Comparison of ENCODE assay signal across 17 cellular contexts in genomic region chr1:29893036-29893723, GRCh38.
DNase-seq lines count a peak whose midpoint lies in the region; ATAC-seq and TF ChIP-seq lines count a peak whose summit lies in the region.
"Had no signal": no experiment of that assay in that cellular context is flagged by ENCODE, and none has a peak within 500 bp of the region (broad histone marks: within the 10 kb centered on the region; RNA-seq: fewer than 3 reads in every experiment).

No MANE protein-coding gene starts in this region.

- ATAC-seq in HCT116 = peak; percentile 76
- peak; percentile 82 for ATAC-seq in WTC11
- ATAC-seq in HG03280 (IDR thresholded peaks at IDR 0.05; ENCODE audit: unreplicated experiment) = no peak
- no peak for ATAC-seq in activated CD8-positive, alpha-beta memory T cell treated with anti-CD3 and anti-CD28 coated beads, Interleukin-2, amount 10 ng/mL, durations not matched to agents 7 days and 5 days
- no peak for ATAC-seq in esophagus mucosa

- H3K27ac ChIP-seq in HCT116 (ENCODE audit: low read depth, low read length) = no peak overlapping the region
- H3K27ac ChIP-seq: BLaER1 treated with 17β-estradiol and CSF1 and Interleukin-3, amounts not matched to agents 10 nM and 100 nM; GM23248 had no signal

- H3K27me3 Mint-ChIP-seq in WTC11 (ENCODE audit: low read depth) = no peaks in the 10 kb centered on the region; the same call in 1 of the 2 replicates
- H3K27me3 Mint-ChIP-seq in activated CD8-positive, alpha-beta memory T cell treated with anti-CD3 and anti-CD28 coated beads, Interleukin-2, amount 10 ng/mL, durations not matched to agents 7 days and 5 days = peaks cover 9% of the 10 kb centered on the region

- no peaks in the 10 kb centered on the region for H3K36me3 Mint-ChIP-seq in WTC11
- no peaks in the 10 kb centered on the region for H3K36me3 Mint-ChIP-seq in activated CD8-positive, alpha-beta memory T cell treated with anti-CD3 and anti-CD28 coated beads, Interleukin-2, amount 10 ng/mL, durations not matched to agents 7 days and 5 days
- H3K36me3 Mint-ChIP-seq: CD8-positive, alpha-beta memory T cell had no signal

- TF ChIP-seq POLR2A in HCT116 (IDR thresholded peaks at IDR 0.05; ENCODE audit: borderline replicate concordance, extremely low read depth, insufficient read depth, insufficient read length) = no peak

- no peak overlapping the region for H3K4me3 ChIP-seq in HCT116 (replicated peaks in 1 of 2; ENCODE audit: low read depth in 1 of 2, low read length in 2 of 2)
- H3K4me3 ChIP-seq: BLaER1 treated with 17β-estradiol and CSF1 and Interleukin-3, amounts not matched to agents 10 nM and 100 nM; GM23248 had no signal

- no peaks in the 10 kb centered on the region for H3K79me2 ChIP-seq in HCT116 (ENCODE audit: insufficient read depth, low read length)

- no peaks in the 10 kb centered on the region for H3K9me3 ChIP-seq in HCT116 (ENCODE audit: control insufficient read depth in 1 of 2, insufficient read depth in 1 of 2, low read depth in 1 of 2, low read length in 2 of 2)
- H3K9me3 ChIP-seq: BLaER1 treated with 17β-estradiol and CSF1 and Interleukin-3, amounts not matched to agents 10 nM and 100 nM had no signal

- no TSS peak for BruUV-seq in HCT116 (replicated peaks; lab: Mats Ljungman, UMichigan)

- no peak overlapping the region for H3K4me3 Mint-ChIP-seq in WTC11
- H3K4me3 Mint-ChIP-seq in activated CD8-positive, alpha-beta memory T cell treated with anti-CD3 and anti-CD28 coated beads, Interleukin-2, amount 10 ng/mL, durations not matched to agents 7 days and 5 days = no peak overlapping the region
- H3K4me3 Mint-ChIP-seq: CD8-positive, alpha-beta memory T cell had no signal

- peaks cover 71% of the 10 kb centered on the region for H3K27me3 ChIP-seq in HCT116 (ENCODE audit: insufficient read depth, low read length)
- H3K27me3 ChIP-seq: BLaER1 treated with 17β-estradiol and CSF1 and Interleukin-3, amounts not matched to agents 10 nM and 100 nM had no signal

- H3K4me1 ChIP-seq in HCT116 (ENCODE audit: control insufficient read depth in 1 of 2, insufficient read depth in 2 of 2, low read length in 2 of 2) = no peaks in the 10 kb centered on the region

- no peaks in the 10 kb centered on the region for H3K9me3 Mint-ChIP-seq in WTC11
- H3K9me3 Mint-ChIP-seq in activated CD8-positive, alpha-beta memory T cell treated with anti-CD3 and anti-CD28 coated beads, Interleukin-2, amount 10 ng/mL, durations not matched to agents 7 days and 5 days (ENCODE audit: low read depth) = no peaks in the 10 kb centered on the region
- H3K9me3 Mint-ChIP-seq: CD8-positive, alpha-beta memory T cell had no signal

- peak; percentile 44 for DNase-seq in NCI-H2227 (lab: John Stamatoyannopoulos, UW; ENCODE audit: unreplicated experiment)
- no peak for DNase-seq in NCI-H2227 treated with DMSO at 0.1 percent for 48 hours (lab: John Stamatoyannopoulos, UW)
- DNase-seq in HCT116 (ENCODE audit: low read depth, low spot score) = no peak
- peak; percentile 39 for DNase-seq in WTC11 (ENCODE audit: low spot score)
- DNase-seq in mesenteric fat pad (ENCODE audit: low spot score) = peak; percentile 53
- DNase-seq in activated CD8-positive, alpha-beta memory T cell treated with anti-CD3 and anti-CD28 coated beads, Interleukin-2, amount 10 ng/mL, durations not matched to agents 7 days and 5 days = no peak
- DNase-seq: CD8-positive, alpha-beta memory T cell; GF-D8; GM23248; NCI-H1105 treated with DMSO at 0.1 percent for 48 hours; NCI-H1930; NCI-H510A treated with DMSO at 0.1 percent for 48 hours; OCI-M1; SIG-M5 had no signal

- H3K4me1 Mint-ChIP-seq in WTC11 = peaks cover 20% of the 10 kb centered on the region; the same call in 1 of the 2 replicates
- no peaks in the 10 kb centered on the region for H3K4me1 Mint-ChIP-seq in activated CD8-positive, alpha-beta memory T cell treated with anti-CD3 and anti-CD28 coated beads, Interleukin-2, amount 10 ng/mL, durations not matched to agents 7 days and 5 days
- H3K4me1 Mint-ChIP-seq: CD8-positive, alpha-beta memory T cell had no signal

- no peaks in the 10 kb centered on the region for H3K9me2 ChIP-seq in HCT116 (ENCODE audit: insufficient read depth)

- POLR2A ChIA-PET in HCT116 (lab: Charles Lee) (no interaction called here), WTC11 (lab: Charles Lee) (no interaction called here)

- no peak overlapping the region for H3K4me2 ChIP-seq in HCT116 (ENCODE audit: low read length)
- H3K4me2 ChIP-seq: BLaER1 treated with 17β-estradiol and CSF1 and Interleukin-3, amounts not matched to agents 10 nM and 100 nM had no signal

- no peaks in the 10 kb centered on the region for H4K20me1 ChIP-seq in HCT116 (ENCODE audit: insufficient read depth)
- H4K20me1 ChIP-seq: BLaER1 treated with 17β-estradiol and CSF1 and Interleukin-3, amounts not matched to agents 10 nM and 100 nM had no signal

- no peak for TF ChIP-seq RAD21 in HCT116 (IDR thresholded peaks at IDR 0.05; ENCODE audit: low read depth)

- H3K27ac Mint-ChIP-seq in WTC11 = no peak overlapping the region
- H3K27ac Mint-ChIP-seq in activated CD8-positive, alpha-beta memory T cell treated with anti-CD3 and anti-CD28 coated beads, Interleukin-2, amount 10 ng/mL, durations not matched to agents 7 days and 5 days = no peak overlapping the region

- TF ChIP-seq CTCF in HCT116 (IDR thresholded peaks at IDR 0.05 in 2 of 3, conservative IDR thresholded peaks at IDR 0.05 in 1 of 3; ENCODE audit: borderline replicate concordance in 1 of 3, insufficient read depth in 1 of 3, low read depth in 2 of 3, low read length in 2 of 3) = no peak
- no peak for TF ChIP-seq CTCF in WTC11 (IDR thresholded peaks at IDR 0.05)

- no peak overlapping the region for H2AFZ ChIP-seq in HCT116 (ENCODE audit: low read depth, low read length, poor library complexity, severe bottlenecking)
- H2AFZ ChIP-seq: GM23248 had no signal

- intact Hi-C loops in HCT116 (cut with micrococcal nuclease) = no loop called here

- RAD21 ChIA-PET in HCT116 (lab: Charles Lee; ENCODE audit: low non-redundant PET in 1 of 2, low total read pairs in 2 of 2, uncharacterized antibody in 2 of 2, unreplicated experiment in 2 of 2) = no interaction called here

- H3K9ac ChIP-seq in HCT116 (ENCODE audit: low read length) = no peak overlapping the region
- H3K9ac ChIP-seq: BLaER1 treated with 17β-estradiol and CSF1 and Interleukin-3, amounts not matched to agents 10 nM and 100 nM; GM23248 had no signal

- no peaks in the 10 kb centered on the region for H3K36me3 ChIP-seq in HCT116 (ENCODE audit: control insufficient read depth in 1 of 2, insufficient read depth in 2 of 2, low read length in 2 of 2)
- H3K36me3 ChIP-seq: BLaER1 treated with 17β-estradiol and CSF1 and Interleukin-3, amounts not matched to agents 10 nM and 100 nM had no signal

- CTCF ChIA-PET in HCT116 (lab: Charles Lee) = no interaction called here
- CTCF ChIA-PET in WTC11 (lab: Charles Lee) = no interaction called here
- CTCF ChIA-PET in activated CD8-positive, alpha-beta memory T cell treated with anti-CD3 and anti-CD28 coated beads, Interleukin-2, amount 10 ng/mL, durations not matched to agents 7 days and 5 days (lab: Charles Lee) = no interaction called here

TF ChIP-seq in HCT116, 20 proteins besides CTCF, POLR2A, EP300 and RAD21:
- TF ChIP-seq CBX3 (IDR thresholded peaks at IDR 0.05; ENCODE audit: low read depth) (no peak), EZH2 (IDR thresholded peaks at IDR 0.05) (no peak), JUND (IDR thresholded peaks at IDR 0.05) (no peak), ZBTB33 (IDR thresholded peaks at IDR 0.05; ENCODE audit: extremely low read depth, insufficient replicate concordance, low read length) (no peak), SRF (IDR thresholded peaks at IDR 0.05; ENCODE audit: low read depth) (no peak), FOSL1 (IDR thresholded peaks at IDR 0.05; ENCODE audit: low read depth) (no peak), ZNF274 (IDR thresholded peaks at IDR 0.05; ENCODE audit: low read depth, low read length) (no peak)
TF ChIP-seq in HCT116: peak in this region for 0.

TF ChIP-seq in WTC11, 78 proteins besides CTCF, POLR2A, EP300 and RAD21 (continues in another document):
- TF ChIP-seq ZNF263 (CRISPR knock-in tag; IDR thresholded peaks at IDR 0.05; ENCODE audit: low read depth) (no peak), ZNF396 (CRISPR knock-in tag; IDR thresholded peaks at IDR 0.05; ENCODE audit: borderline replicate concordance) (no peak), ZNF317 (CRISPR knock-in tag; IDR thresholded peaks at IDR 0.05; ENCODE audit: borderline replicate concordance, low read depth) (no peak), ATF2 (CRISPR knock-in tag; IDR thresholded peaks at IDR 0.05; ENCODE audit: borderline replicate concordance, low read depth) (no peak), OVOL2 (CRISPR knock-in tag; IDR thresholded peaks at IDR 0.05; ENCODE audit: borderline replicate concordance) (no peak), ZSCAN18 (CRISPR knock-in tag; IDR thresholded peaks at IDR 0.05) (no peak), EMX1 (CRISPR knock-in tag; IDR thresholded peaks at IDR 0.05) (no peak), IRF1 (CRISPR knock-in tag; IDR thresholded peaks at IDR 0.05) (no peak)

Comparison
In these comparisons a context has a peak if more than half of its experiments do, and no peak if none do; other contexts are left out.
1. DNase-seq: peak in NCI-H2227 (single experiment), WTC11 (single experiment) and mesenteric fat pad (single experiment); none in NCI-H2227 treated with DMSO at 0.1 percent for 48 hours (single experiment), HCT116 (single experiment) and activated CD8-positive, alpha-beta memory T cell treated with anti-CD3 and anti-CD28 coated beads, Interleukin-2, amount 10 ng/mL, durations not matched to agents 7 days and 5 days (single experiment).
2. ATAC-seq: peak in HCT116 (single experiment) and WTC11 (single experiment); none in HG03280 (single experiment), activated CD8-positive, alpha-beta memory T cell treated with anti-CD3 and anti-CD28 coated beads, Interleukin-2, amount 10 ng/mL, durations not matched to agents 7 days and 5 days (single experiment) and esophagus mucosa (single experiment).